In the genomic region with DNA sequence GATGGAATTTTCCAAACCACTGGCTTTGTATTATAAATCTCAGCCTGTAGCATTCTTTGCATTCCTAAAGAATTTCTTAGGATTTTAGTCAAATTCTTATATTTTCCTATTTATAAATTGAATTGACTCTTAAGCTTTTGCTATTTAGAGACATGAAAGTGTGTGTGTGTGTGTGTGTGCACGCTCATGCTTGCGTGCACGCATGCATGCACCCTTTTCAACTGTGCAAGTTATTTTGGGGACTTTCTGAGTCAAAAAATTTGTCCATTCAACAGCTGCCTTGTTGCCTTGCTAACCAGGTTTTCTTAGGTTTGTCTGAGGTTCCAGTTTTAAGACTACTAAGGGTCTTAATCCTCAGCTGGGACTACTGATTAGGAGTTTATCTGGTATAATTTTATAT, we compare ENCODE assay signal across 1 cellular context.
TF ChIP-seq lines count a peak whose summit lies in the region.

No MANE protein-coding gene starts in this region.

TF ChIP-seq in GM12878, 131 proteins besides CTCF, POLR2A, EP300 and RAD21 (continued from another document and continues in another):
- TF ChIP-seq EED (IDR thresholded peaks at IDR 0.05; ENCODE audit: low read depth) (peak; percentile 85), IKZF2 (IDR thresholded peaks at IDR 0.05) (peak; percentile 73 to 85), PAX8 (IDR thresholded peaks at IDR 0.05) (no peak), MYC (IDR thresholded peaks at IDR 0.05; ENCODE audit: insufficient read depth, insufficient read length, insufficient replicate concordance, low read length, severe bottlenecking) (no peak), NFXL1 (IDR thresholded peaks at IDR 0.05; ENCODE audit: borderline replicate concordance) (no peak), RBBP5 (conservative IDR thresholded peaks at IDR 0.05) (no peak), KDM1A (IDR thresholded peaks at IDR 0.05; ENCODE audit: borderline replicate concordance) (no peak), YBX1 (IDR thresholded peaks at IDR 0.05) (no peak), POLR2AphosphoS5 (IDR thresholded peaks at IDR 0.05; ENCODE audit: low read length) (no peak), CBX3 (IDR thresholded peaks at IDR 0.05; ENCODE audit: borderline replicate concordance, low read depth) (no peak), E2F8 (IDR thresholded peaks at IDR 0.05; ENCODE audit: low read depth, partially characterized antibody) (no peak), JUND (IDR thresholded peaks at IDR 0.05; ENCODE audit: low read depth, low read length) (peak; percentile 37; the same call in 1 of the 2 replicates), BCL3 (IDR thresholded peaks at IDR 0.05; ENCODE audit: borderline replicate concordance, insufficient read depth, low read depth, low read length, poor library complexity, severe bottlenecking) (peak; percentile 93), STAT3 (IDR thresholded peaks at IDR 0.05; ENCODE audit: low read depth, low read length) (peak; percentile 33; the same call in 1 of the 2 replicates), NR2C1 (IDR thresholded peaks at IDR 0.05) (no peak), ZNF592 (IDR thresholded peaks at IDR 0.05) (0 out of 2 replicates have a peak, but pooled peaks have one; percentile 16), ETV6 (conservative IDR thresholded peaks at IDR 0.05 in 1 of 2, IDR thresholded peaks at IDR 0.05 in 1 of 2; ENCODE audit: borderline replicate concordance in 1 of 2, low read depth in 1 of 2) (peak in 1 of 2 experiments; percentile 59; a peak in 1 of 4 replicates), SMC3 (IDR thresholded peaks at IDR 0.05; ENCODE audit: borderline replicate concordance, low read length) (no peak), TAF1 (IDR thresholded peaks at IDR 0.05; ENCODE audit: borderline replicate concordance, low read depth, low read length) (0 out of 2 replicates have a peak, but pooled peaks have one; percentile 33), RCOR1 (conservative IDR thresholded peaks at IDR 0.05; ENCODE audit: low read depth, low read length) (no peak), SMARCA5 (IDR thresholded peaks at IDR 0.05) (no peak), ZNF24 (IDR thresholded peaks at IDR 0.05) (0 out of 2 replicates have a peak, but pooled peaks have one; percentile 29), ELK1 (IDR thresholded peaks at IDR 0.05; ENCODE audit: low read depth, low read length) (no peak), RELA (IDR thresholded peaks at IDR 0.05; ENCODE audit: borderline replicate concordance, partially characterized antibody) (no peak), SIX5 (IDR thresholded peaks at IDR 0.05; ENCODE audit: low read depth, low read length, severe bottlenecking) (no peak), CREM (IDR thresholded peaks at IDR 0.05; ENCODE audit: low read depth) (peak; percentile 95), PRDM15 (CRISPR knock-in tag; IDR thresholded peaks at IDR 0.05) (no peak), EGR1 (IDR thresholded peaks at IDR 0.05; ENCODE audit: borderline replicate concordance in 1 of 2, low read depth in 2 of 2, low read length in 2 of 2) (no peak), MEF2A (IDR thresholded peaks at IDR 0.05; ENCODE audit: insufficient read depth, low read depth, low read length) (peak; percentile 100), NR2F1 (conservative IDR thresholded peaks at IDR 0.05) (peak; percentile 47; the same call in 1 of the 2 replicates), TCF3 (IDR thresholded peaks at IDR 0.05; ENCODE audit: borderline replicate concordance, insufficient read depth, low read depth, low read length) (peak; percentile 91; the same call in 1 of the 2 replicates)
- TF ChIP-seq, protein P1, sequence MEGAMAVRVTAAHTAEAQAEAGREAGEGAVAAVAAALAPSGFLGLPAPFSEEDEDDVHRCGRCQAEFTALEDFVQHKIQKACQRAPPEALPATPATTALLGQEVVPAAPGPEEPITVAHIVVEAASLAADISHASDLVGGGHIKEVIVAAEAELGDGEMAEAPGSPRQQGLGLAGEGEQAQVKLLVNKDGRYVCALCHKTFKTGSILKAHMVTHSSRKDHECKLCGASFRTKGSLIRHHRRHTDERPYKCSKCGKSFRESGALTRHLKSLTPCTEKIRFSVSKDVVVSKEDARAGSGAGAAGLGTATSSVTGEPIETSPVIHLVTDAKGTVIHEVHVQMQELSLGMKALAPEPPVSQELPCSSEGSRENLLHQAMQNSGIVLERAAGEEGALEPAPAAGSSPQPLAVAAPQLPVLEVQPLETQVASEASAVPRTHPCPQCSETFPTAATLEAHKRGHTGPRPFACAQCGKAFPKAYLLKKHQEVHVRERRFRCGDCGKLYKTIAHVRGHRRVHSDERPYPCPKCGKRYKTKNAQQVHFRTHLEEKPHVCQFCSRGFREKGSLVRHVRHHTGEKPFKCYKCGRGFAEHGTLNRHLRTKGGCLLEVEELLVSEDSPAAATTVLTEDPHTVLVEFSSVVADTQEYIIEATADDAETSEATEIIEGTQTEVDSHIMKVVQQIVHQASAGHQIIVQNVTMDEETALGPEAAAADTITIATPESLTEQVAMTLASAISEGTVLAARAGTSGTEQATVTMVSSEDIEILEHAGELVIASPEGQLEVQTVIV (IDR thresholded peaks at IDR 0.05; ENCODE audit: borderline replicate concordance, partially characterized antibody): no peak
- TF ChIP-seq, protein P2, sequence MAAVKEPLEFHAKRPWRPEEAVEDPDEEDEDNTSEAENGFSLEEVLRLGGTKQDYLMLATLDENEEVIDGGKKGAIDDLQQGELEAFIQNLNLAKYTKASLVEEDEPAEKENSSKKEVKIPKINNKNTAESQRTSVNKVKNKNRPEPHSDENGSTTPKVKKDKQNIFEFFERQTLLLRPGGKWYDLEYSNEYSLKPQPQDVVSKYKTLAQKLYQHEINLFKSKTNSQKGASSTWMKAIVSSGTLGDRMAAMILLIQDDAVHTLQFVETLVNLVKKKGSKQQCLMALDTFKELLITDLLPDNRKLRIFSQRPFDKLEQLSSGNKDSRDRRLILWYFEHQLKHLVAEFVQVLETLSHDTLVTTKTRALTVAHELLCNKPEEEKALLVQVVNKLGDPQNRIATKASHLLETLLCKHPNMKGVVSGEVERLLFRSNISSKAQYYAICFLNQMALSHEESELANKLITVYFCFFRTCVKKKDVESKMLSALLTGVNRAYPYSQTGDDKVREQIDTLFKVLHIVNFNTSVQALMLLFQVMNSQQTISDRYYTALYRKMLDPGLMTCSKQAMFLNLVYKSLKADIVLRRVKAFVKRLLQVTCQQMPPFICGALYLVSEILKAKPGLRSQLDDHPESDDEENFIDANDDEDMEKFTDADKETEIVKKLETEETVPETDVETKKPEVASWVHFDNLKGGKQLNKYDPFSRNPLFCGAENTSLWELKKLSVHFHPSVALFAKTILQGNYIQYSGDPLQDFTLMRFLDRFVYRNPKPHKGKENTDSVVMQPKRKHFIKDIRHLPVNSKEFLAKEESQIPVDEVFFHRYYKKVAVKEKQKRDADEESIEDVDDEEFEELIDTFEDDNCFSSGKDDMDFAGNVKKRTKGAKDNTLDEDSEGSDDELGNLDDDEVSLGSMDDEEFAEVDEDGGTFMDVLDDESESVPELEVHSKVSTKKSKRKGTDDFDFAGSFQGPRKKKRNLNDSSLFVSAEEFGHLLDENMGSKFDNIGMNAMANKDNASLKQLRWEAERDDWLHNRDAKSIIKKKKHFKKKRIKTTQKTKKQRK (IDR thresholded peaks at IDR 0.05; ENCODE audit: low read depth, low read length): no peak
